ENCODE assay signal across 9 cellular contexts in genomic region chr20:37276494-37277252, GRCh38. TPM values are rescaled to one million over a fixed set of nuclear protein-coding genes. Genes with fewer than 3 reads are reported as not detected.
DNase-seq lines count a peak whose midpoint lies in the region; ATAC-seq, FAIRE-seq and TF ChIP-seq lines count a peak whose summit lies in the region.
"Had no signal": no experiment of that assay in that cellular context is flagged by ENCODE, and none has a peak within 500 bp of the region (broad histone marks: within the 10 kb centered on the region; RNA-seq: fewer than 3 reads in every experiment).

No MANE protein-coding gene starts in this region.

- H3K9me1 ChIP-seq in keratinocyte (ENCODE audit: control insufficient read depth, extremely low read depth, insufficient read depth, low read length) = no peaks in the 10 kb centered on the region

- no peaks in the 10 kb centered on the region for H3K9me3 Mint-ChIP-seq in activated naive CD8-positive, alpha-beta T cell treated with anti-CD3 and anti-CD28 coated beads, Interleukin-2, amount 10 ng/mL, durations not matched to agents 7 days and 5 days

- dilution Hi-C loops in keratinocyte (cut with MboI; ENCODE audit: extremely low pct_ligation_motif_present, low sequenced_read_pairs) = no loop called here

- peak overlapping the region; percentile 21 for H3K4me3 Mint-ChIP-seq in activated naive CD8-positive, alpha-beta T cell treated with anti-CD3 and anti-CD28 coated beads, Interleukin-2, amount 10 ng/mL, durations not matched to agents 7 days and 5 days

- TF ChIP-seq POLR2A in GM19099 (IDR thresholded peaks at IDR 0.05; ENCODE audit: extremely low read depth, insufficient read length, low read depth) (peak; percentile 37), H54 (IDR thresholded peaks at IDR 0.05; ENCODE audit: low read depth, low read length) (no peak)

- no peaks in the 10 kb centered on the region for H3K79me2 ChIP-seq in keratinocyte (ENCODE audit: control insufficient read depth, insufficient read depth, low read length)

- H3K27ac ChIP-seq in keratinocyte (ENCODE audit: control insufficient read depth, insufficient read depth, low read length) = no peak overlapping the region
- no peak overlapping the region for H3K27ac ChIP-seq in thoracic aorta
- H3K27ac ChIP-seq: SJSA1 had no signal

- peak; percentile 71 for ATAC-seq in activated naive CD8-positive, alpha-beta T cell treated with anti-CD3 and anti-CD28 coated beads, Interleukin-2, amount 10 ng/mL, durations not matched to agents 7 days and 5 days (ENCODE audit: low read depth)
- no peak for ATAC-seq in thoracic aorta (ENCODE audit: insufficient number of reproducible peaks, low FRiP score, low read depth)
- no peak for ATAC-seq in HG02588 (IDR thresholded peaks at IDR 0.05; ENCODE audit: unreplicated experiment)

- H3K27me3 Mint-ChIP-seq in activated naive CD8-positive, alpha-beta T cell treated with anti-CD3 and anti-CD28 coated beads, Interleukin-2, amount 10 ng/mL, durations not matched to agents 7 days and 5 days = peaks cover 10% of the 10 kb centered on the region

- TF ChIP-seq CTCF in keratinocyte (optimal IDR thresholded peaks at IDR 0.05 in 1 of 3, IDR thresholded peaks at IDR 0.05 in 1 of 3, conservative IDR thresholded peaks at IDR 0.05 in 1 of 3; ENCODE audit: extremely low read depth in 1 of 3, insufficient read depth in 2 of 3, low read length in 3 of 3) = peak; percentile 26 to 71 (median 59)
- peak; percentile 39 for TF ChIP-seq CTCF in thoracic aorta (IDR thresholded peaks at IDR 0.05)

- H3K9me3 ChIP-seq in keratinocyte (ENCODE audit: control insufficient read depth, low read depth, low read length) = no peaks in the 10 kb centered on the region
- H3K9me3 ChIP-seq in thoracic aorta = no peaks in the 10 kb centered on the region
- H3K9me3 ChIP-seq: SJSA1 had no signal

- H3K4me1 Mint-ChIP-seq in activated naive CD8-positive, alpha-beta T cell treated with anti-CD3 and anti-CD28 coated beads, Interleukin-2, amount 10 ng/mL, durations not matched to agents 7 days and 5 days = peaks cover 4% of the 10 kb centered on the region

- POLR2A ChIA-PET in activated naive CD8-positive, alpha-beta T cell treated with anti-CD3 and anti-CD28 coated beads, Interleukin-2, amount 10 ng/mL, durations not matched to agents 7 days and 5 days (lab: Charles Lee) = no interaction called here

- H3K36me3 Mint-ChIP-seq in activated naive CD8-positive, alpha-beta T cell treated with anti-CD3 and anti-CD28 coated beads, Interleukin-2, amount 10 ng/mL, durations not matched to agents 7 days and 5 days = no peaks in the 10 kb centered on the region

- H3K4me2 ChIP-seq in keratinocyte (ENCODE audit: control insufficient read depth, extremely low read depth, insufficient read depth, low read depth, low read length) = peak overlapping the region; percentile 8

- H2AFZ ChIP-seq in keratinocyte (ENCODE audit: control insufficient read depth, low read length) = peak overlapping the region; percentile 53

- H4K20me1 ChIP-seq in keratinocyte (ENCODE audit: control insufficient read depth, extremely low read depth, insufficient read depth, low read length) = no peaks in the 10 kb centered on the region

- FAIRE-seq in keratinocyte (lab: Jason Lieb, UNC) = no peak
- no peak for FAIRE-seq in H54 (lab: Jason Lieb, UNC)

- H3K27me3 ChIP-seq in keratinocyte (ENCODE audit: control insufficient read depth, extremely low read depth, insufficient read depth, low read length) = no peaks in the 10 kb centered on the region
- H3K27me3 ChIP-seq in thoracic aorta (replicated peaks; ENCODE audit: insufficient read depth) = no peaks in the 10 kb centered on the region

- no peaks in the 10 kb centered on the region for H3K36me3 ChIP-seq in keratinocyte (ENCODE audit: control insufficient read depth in 2 of 2, extremely low read depth in 1 of 2, insufficient read depth in 2 of 2, low read length in 2 of 2)
- no peaks in the 10 kb centered on the region for H3K36me3 ChIP-seq in thoracic aorta
- H3K36me3 ChIP-seq: SJSA1 had no signal

- H3K9ac ChIP-seq in keratinocyte (ENCODE audit: control insufficient read depth, extremely low read depth, insufficient read depth, low read length) = no peak overlapping the region

- peak; percentile 50 for DNase-seq in COR-L47 (lab: John Stamatoyannopoulos, UW)
- peak; percentile 78 for DNase-seq in NCI-H1092 (lab: John Stamatoyannopoulos, UW)
- DNase-seq in activated naive CD8-positive, alpha-beta T cell treated with anti-CD3 and anti-CD28 coated beads, Interleukin-2, amount 10 ng/mL, durations not matched to agents 7 days and 5 days = no peak
- no peak for DNase-seq in keratinocyte (ENCODE audit: low read depth, low spot score)
- DNase-seq in thoracic aorta (ENCODE audit: low spot score) = no peak
- no peak for DNase-seq in H54 (ENCODE audit: insufficient read length, low spot score)

- H3K4me3 ChIP-seq in keratinocyte (ENCODE audit: control insufficient read depth in 2 of 3, extremely low read depth in 1 of 3, insufficient read depth in 2 of 3, low read depth in 1 of 3, low read length in 3 of 3) = no peak overlapping the region
- H3K4me3 ChIP-seq in thoracic aorta = peak overlapping the region; percentile 27
- H3K4me3 ChIP-seq: SJSA1 had no signal

- peaks cover 14% of the 10 kb centered on the region for H3K4me1 ChIP-seq in keratinocyte (ENCODE audit: control insufficient read depth, extremely low read depth, insufficient read depth, low read length)
- peaks cover 6 to 12% of the 10 kb centered on the region in 2 donors for H3K4me1 ChIP-seq in thoracic aorta (ENCODE audit: control insufficient read depth in 1 of 2, low read depth in 2 of 2)
- H3K4me1 ChIP-seq: SJSA1 had no signal

- H3K27ac Mint-ChIP-seq in activated naive CD8-positive, alpha-beta T cell treated with anti-CD3 and anti-CD28 coated beads, Interleukin-2, amount 10 ng/mL, durations not matched to agents 7 days and 5 days = peak overlapping the region; percentile 12

RNA-seq across cellular contexts. Expression of gene MANBAL, which starts 12.8 kb away (rescaled TPM):
- 10 to 100 TPM; 12.0 to 13.4 TPM for total RNA-seq in activated naive CD8-positive, alpha-beta T cell treated with anti-CD3 and anti-CD28 coated beads, Interleukin-2, amount 10 ng/mL, durations not matched to agents 7 days and 5 days
- 82.3 to 109 TPM (median 109 TPM) in 3 replicates for polyA plus RNA-seq in keratinocyte
- polyA plus RNA-seq in keratinocyte (2011; ENCODE audit: low read depth) = 7.6 TPM
- 110 and 123 TPM in 2 replicates for polyA plus RNA-seq in keratinocyte (2011; cell fraction: cytosol; rRNA removed)
- 79.0 and 84.6 TPM in 2 replicates for polyA plus RNA-seq in keratinocyte (2011; cell fraction: nucleus; rRNA removed)
- polyA plus RNA-seq in keratinocyte (2012; ENCODE audit: low replicate concordance) = 48.2 and 69.9 TPM in 2 replicates
- polyA minus RNA-seq in keratinocyte = 40.9 to 65.6 TPM (median 48.7 TPM) in 3 replicates
- polyA minus RNA-seq in keratinocyte (2011; cell fraction: cytosol; rRNA and poly(A)+ RNA removed) = 34.0 TPM
- 14.7 and 18.5 TPM in 2 replicates for polyA minus RNA-seq in keratinocyte (2011; cell fraction: nucleus; rRNA and poly(A)+ RNA removed)
- total RNA-seq in thoracic aorta = 10 to 100 TPM; 29.0 to 34.3 TPM

RNA-seq across cellular contexts. Expression of gene GHRH, which starts 15.1 kb away (rescaled TPM):
- total RNA-seq in activated naive CD8-positive, alpha-beta T cell treated with anti-CD3 and anti-CD28 coated beads, Interleukin-2, amount 10 ng/mL, durations not matched to agents 7 days and 5 days = not detected
- polyA plus RNA-seq in keratinocyte = not detected in 3 replicates
- not detected for polyA plus RNA-seq in keratinocyte (2011; ENCODE audit: low read depth)
- polyA plus RNA-seq in keratinocyte (2011; cell fraction: cytosol; rRNA removed) = not detected in 2 replicates
- not detected in 2 replicates for polyA plus RNA-seq in keratinocyte (2011; cell fraction: nucleus; rRNA removed)
- polyA plus RNA-seq in keratinocyte (2012; ENCODE audit: low replicate concordance) = not detected in 2 replicates
- not detected in 3 replicates for polyA minus RNA-seq in keratinocyte
- not detected for polyA minus RNA-seq in keratinocyte (2011; cell fraction: cytosol; rRNA and poly(A)+ RNA removed)
- not detected in 2 replicates for polyA minus RNA-seq in keratinocyte (2011; cell fraction: nucleus; rRNA and poly(A)+ RNA removed)
- not detected for total RNA-seq in thoracic aorta
- total RNA-seq: SJSA1 had no signal

Comparison
In these comparisons a context has a peak if more than half of its experiments do, and no peak if none do; other contexts are left out.
1. DNase-seq: peak in COR-L47 (single experiment) and NCI-H1092 (single experiment); none in activated naive CD8-positive, alpha-beta T cell treated with anti-CD3 and anti-CD28 coated beads, Interleukin-2, amount 10 ng/mL, durations not matched to agents 7 days and 5 days (single experiment), keratinocyte (single experiment), thoracic aorta (single experiment) and H54 (single experiment).